Comparison of ENCODE assay signal across 23 cellular contexts in the genomic region with DNA sequence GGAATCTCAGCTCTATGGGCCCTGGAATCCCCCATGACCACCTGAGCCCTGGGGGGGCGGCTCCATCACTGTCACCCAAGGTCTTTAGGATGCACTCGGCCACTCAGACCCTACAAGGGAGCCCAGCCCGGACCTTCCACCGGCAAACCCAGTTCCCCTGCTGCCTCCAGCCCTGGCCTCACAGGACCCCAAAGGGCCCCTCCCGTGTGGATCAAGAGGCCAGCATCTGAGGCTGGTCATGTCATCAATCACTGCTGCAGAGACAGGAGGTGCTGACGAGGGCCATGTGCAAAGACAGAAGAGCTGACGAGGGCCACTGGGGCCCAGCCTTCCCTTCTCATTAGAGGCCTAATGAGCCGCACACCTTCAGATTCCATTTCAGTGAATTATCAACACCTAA.
"Had no signal": no experiment of that assay in that cellular context is flagged by ENCODE, and none has a peak within 500 bp of the region (broad histone marks: within the 10 kb centered on the region; RNA-seq: fewer than 3 reads in every experiment).

No MANE protein-coding gene starts in this region.

- H3K27me3 ChIP-seq: testis, uterus had no signal

- H3K9me3 ChIP-seq: testis, transverse colon had no signal

- H3K4me3 ChIP-seq: breast epithelium, gastroesophageal sphincter, hepatocyte, testis, transverse colon, uterus had no signal

- H3K27ac ChIP-seq: breast epithelium, gastroesophageal sphincter, hepatocyte, testis, transverse colon, uterus, WERI-Rb-1 had no signal

- H3K36me3 ChIP-seq: breast epithelium, gastroesophageal sphincter, transverse colon, uterus, WERI-Rb-1 had no signal

- H3K4me1 ChIP-seq: breast epithelium, gastroesophageal sphincter, testis, transverse colon, uterus had no signal

- ATAC-seq: activated naive CD8-positive, alpha-beta T cell treated with anti-CD3 and anti-CD28 coated beads, Interleukin-2, amount 50 U/mL, for 24 hours; gastroesophageal sphincter; naive thymus-derived CD8-positive, alpha-beta T cell; right cardiac atrium had no signal

- DNase-seq: activated CD4-positive, alpha-beta memory T cell treated with anti-CD3 and anti-CD28 coated beads for 36 hours; activated CD4-positive, alpha-beta T cell treated with anti-CD3 and anti-CD28 coated beads, Interleukin-2, amount 10 ng/mL, durations not matched to agents 24 days and 14 days; activated CD4-positive, CD25-positive, alpha-beta regulatory T cell treated with anti-CD3 and anti-CD28 coated beads, Interleukin-2, amount 50 U/mL, for 72 hours; activated CD8-positive, alpha-beta memory T cell treated with anti-CD3 and anti-CD28 coated beads, Interleukin-2, amount 50 U/mL, for 4 hours; activated naive CD8-positive, alpha-beta T cell treated with anti-CD3 and anti-CD28 coated beads, Interleukin-2, amount 50 U/mL, for 24 hours; activated T-cell treated with anti-CD3 and anti-CD28 coated beads, Interleukin-2, amount 50 U/mL, for 1 hour; central memory CD4-positive, alpha-beta T cell; dermis blood vessel endothelial cell; effector CD8-positive, alpha-beta T cell; midbrain; nucleus accumbens; right cardiac atrium; stimulated activated naive CD4-positive, alpha-beta T cell; SW 1271; T-helper 9 cell; testis; transverse colon; uterus; WERI-Rb-1 had no signal
